ENCODE assay signal across 8 cellular contexts in the genomic region with DNA sequence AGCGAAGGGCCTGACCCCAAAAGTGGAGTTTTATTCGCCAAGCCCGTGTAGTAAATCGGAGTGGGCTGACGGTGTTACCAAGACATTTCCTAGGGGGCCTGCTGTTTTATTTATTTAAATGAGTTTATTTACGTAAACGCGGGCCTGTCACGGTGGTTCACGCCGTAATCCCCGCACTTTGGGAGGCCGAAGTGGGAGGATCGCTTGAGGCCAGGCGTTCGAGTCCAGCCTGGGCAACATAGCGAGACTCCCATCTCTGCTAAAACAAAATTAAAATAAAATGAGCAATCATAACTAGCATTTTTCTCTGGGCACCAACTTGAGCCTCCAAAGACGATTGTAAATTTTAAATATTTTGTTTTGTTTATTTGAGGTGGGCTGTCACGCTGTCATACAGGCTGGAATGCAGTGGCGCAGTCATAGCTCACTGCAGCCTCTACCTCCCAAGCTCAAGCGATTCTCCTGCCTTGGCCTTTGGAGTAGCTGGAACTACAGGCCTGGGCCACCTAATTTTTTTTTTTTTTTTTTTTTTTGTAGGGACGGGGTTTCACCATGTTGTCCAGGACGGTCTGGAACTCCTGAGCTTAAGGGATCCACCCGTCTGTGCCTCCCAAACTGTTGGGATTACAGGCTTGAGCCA. TPM values are rescaled to one million over a fixed set of nuclear protein-coding genes. Genes with fewer than 3 reads are reported as not detected.
DNase-seq lines count a peak whose midpoint lies in the region; ATAC-seq and TF ChIP-seq lines count a peak whose summit lies in the region.

No MANE protein-coding gene starts in this region.

- peak overlapping the region; percentile 97 to 99 for H3K4me3 ChIP-seq in testis

- DNase-seq in activated CD8-positive, alpha-beta memory T cell treated with anti-CD3 and anti-CD28 coated beads, Interleukin-2, amount 10 ng/mL, durations not matched to agents 7 days and 5 days: no peak
- no peak for DNase-seq in activated CD8-positive, alpha-beta memory T cell treated with anti-CD3 and anti-CD28 coated beads for 24 hours
- peak; percentile 35 for DNase-seq in kidney tubule cell (ENCODE audit: low spot score)
- DNase-seq in testis: no peak
- DNase-seq in anterior cingulate cortex (lab: John Stamatoyannopoulos, UW): no peak
- no peak for DNase-seq in left colon

- H3K36me3 Mint-ChIP-seq in activated CD8-positive, alpha-beta memory T cell treated with anti-CD3 and anti-CD28 coated beads, Interleukin-2, amount 10 ng/mL, durations not matched to agents 7 days and 5 days: peaks cover 61% of the 10 kb centered on the region

- H3K4me3 Mint-ChIP-seq in activated CD8-positive, alpha-beta memory T cell treated with anti-CD3 and anti-CD28 coated beads, Interleukin-2, amount 10 ng/mL, durations not matched to agents 7 days and 5 days: peak overlapping the region; percentile 91

- H3K27me3 ChIP-seq in testis: no peaks in the 10 kb centered on the region

- H3K27me3 Mint-ChIP-seq in activated CD8-positive, alpha-beta memory T cell treated with anti-CD3 and anti-CD28 coated beads, Interleukin-2, amount 10 ng/mL, durations not matched to agents 7 days and 5 days: no peaks in the 10 kb centered on the region

- H3K4me1 Mint-ChIP-seq in activated CD8-positive, alpha-beta memory T cell treated with anti-CD3 and anti-CD28 coated beads, Interleukin-2, amount 10 ng/mL, durations not matched to agents 7 days and 5 days: peaks cover 47% of the 10 kb centered on the region

- H3K9me3 Mint-ChIP-seq in activated CD8-positive, alpha-beta memory T cell treated with anti-CD3 and anti-CD28 coated beads, Interleukin-2, amount 10 ng/mL, durations not matched to agents 7 days and 5 days (ENCODE audit: low read depth): no peaks in the 10 kb centered on the region

- ATAC-seq in activated CD8-positive, alpha-beta memory T cell treated with anti-CD3 and anti-CD28 coated beads, Interleukin-2, amount 10 ng/mL, durations not matched to agents 7 days and 5 days: no peak
- ATAC-seq in GM21528 (IDR thresholded peaks at IDR 0.05; ENCODE audit: low FRiP score, unreplicated experiment) (no peak), left colon (no peak)

- no peaks in the 10 kb centered on the region for H3K36me3 ChIP-seq in testis (ENCODE audit: low read depth, missing control alignments)

- peaks cover 16% of the 10 kb centered on the region for H3K4me1 ChIP-seq in testis

- CTCF ChIA-PET in activated CD8-positive, alpha-beta memory T cell treated with anti-CD3 and anti-CD28 coated beads, Interleukin-2, amount 10 ng/mL, durations not matched to agents 7 days and 5 days (lab: Charles Lee): interaction anchor here (1.9 kb wide), 1 partner anchor 55 kb away, joined by 7 read pairs; the partner anchor contains the start of gene ZKSCAN5

- no peak for TF ChIP-seq CTCF in testis (IDR thresholded peaks at IDR 0.05)

- H3K27ac ChIP-seq in adipose tissue (ENCODE audit: low read depth, low read length) (peak overlapping the region; percentile 76), testis (peak overlapping the region; percentile 96 to 98)

- 23 to 36% (median 34%) methylated on average over 24 of the region's 24 CpGs for WGBS in adipose tissue, 3 donors
- 18 to 20% methylated on average over 24 of the region's 24 CpGs for WGBS in testis, 2 donors

- no peak for TF ChIP-seq POLR2A in testis (IDR thresholded peaks at IDR 0.05)

- intact Hi-C loops in testis (cut with DNase I; ENCODE audit: low total_unique reads) (loop anchor here (10.0 kb wide), 1 partner anchor 55 kb away; the partner anchor contains the start of genes ZKSCAN5 and ZNF394), left colon (cut with DNase I, micrococcal nuclease) (no loop called here)

- peak overlapping the region; percentile 97 for H3K27ac Mint-ChIP-seq in activated CD8-positive, alpha-beta memory T cell treated with anti-CD3 and anti-CD28 coated beads, Interleukin-2, amount 10 ng/mL, durations not matched to agents 7 days and 5 days

- no peaks in the 10 kb centered on the region for H3K9me3 ChIP-seq in testis

RNA-seq across cellular contexts. Expression of gene ZNF655, which starts 1.0 kb away (rescaled TPM):
- 10 to 100 TPM; 86.0 to 92.7 TPM for total RNA-seq in activated CD8-positive, alpha-beta memory T cell treated with anti-CD3 and anti-CD28 coated beads, Interleukin-2, amount 10 ng/mL, durations not matched to agents 7 days and 5 days
- 10 to 100 TPM; 25.1 to 51.8 (median 40.9) TPM for polyA plus RNA-seq in adipose tissue
- total RNA-seq in testis: 100 to 1,000 TPM; 120 to 149 TPM
- polyA plus RNA-seq in testis (ENCODE audit: insufficient read depth, low read depth, low replicate concordance): 45.9 TPM
- total RNA-seq in left colon: 10 to 100 TPM; 69.9 to 71.7 TPM

RNA-seq across cellular contexts. Expression of gene FAM200A, which starts 7.5 kb away (rescaled TPM):
- total RNA-seq in activated CD8-positive, alpha-beta memory T cell treated with anti-CD3 and anti-CD28 coated beads, Interleukin-2, amount 10 ng/mL, durations not matched to agents 7 days and 5 days: 1 to 10 TPM; 5.1 to 5.2 TPM
- polyA plus RNA-seq in adipose tissue (1 to 10 TPM; 1.7 to 5.7 (median 2.3) TPM), testis (ENCODE audit: insufficient read depth, low read depth, low replicate concordance) (11.4 TPM)
- total RNA-seq in testis (10 to 100 TPM in 1 of 2 donors, 1 to 10 TPM in 1; 9.2 to 11.5 TPM), left colon (1 to 10 TPM; 3.7 to 4.0 TPM)

RNA-seq across cellular contexts. Expression of gene TMEM225B, which starts 38.7 kb away (rescaled TPM):
- total RNA-seq in activated CD8-positive, alpha-beta memory T cell treated with anti-CD3 and anti-CD28 coated beads, Interleukin-2, amount 10 ng/mL, durations not matched to agents 7 days and 5 days: 1 to 10 TPM in 1 of 2 experiments, not detected in 1; 2.3 TPM
- 1 to 10 TPM in 1 of 3 donors, under 1 TPM in 2; 0.49 to 1.1 (median 0.52) TPM for polyA plus RNA-seq in adipose tissue
- 10 to 100 TPM; 57.0 to 62.1 TPM for total RNA-seq in testis
- polyA plus RNA-seq in testis (ENCODE audit: insufficient read depth, low read depth, low replicate concordance): 406 TPM
- under 1 TPM in 1 of 2 donors, not detected in 1; 0.45 TPM for total RNA-seq in left colon

RNA-seq across cellular contexts. Expression of gene ZKSCAN5, which starts 54.9 kb away (rescaled TPM):
- 10 to 100 TPM; 13.2 to 13.6 TPM for total RNA-seq in activated CD8-positive, alpha-beta memory T cell treated with anti-CD3 and anti-CD28 coated beads, Interleukin-2, amount 10 ng/mL, durations not matched to agents 7 days and 5 days
- polyA plus RNA-seq in adipose tissue: 1 to 10 TPM; 1.7 to 3.7 (median 2.8) TPM
- total RNA-seq in testis: 10 to 100 TPM; 19.9 to 24.9 TPM
- 24.7 TPM for polyA plus RNA-seq in testis (ENCODE audit: insufficient read depth, low read depth, low replicate concordance)
- total RNA-seq in left colon: 1 to 10 TPM; 5.2 to 5.9 TPM

RNA-seq across cellular contexts. Expression of gene ZSCAN25, which starts 57.4 kb away (rescaled TPM):
- total RNA-seq in activated CD8-positive, alpha-beta memory T cell treated with anti-CD3 and anti-CD28 coated beads, Interleukin-2, amount 10 ng/mL, durations not matched to agents 7 days and 5 days: 10 to 100 TPM; 26.8 to 31.7 TPM
- polyA plus RNA-seq in adipose tissue (1 to 10 TPM; 3.7 to 5.6 (median 4.7) TPM), testis (ENCODE audit: insufficient read depth, low read depth, low replicate concordance) (14.1 TPM)
- total RNA-seq in testis (10 to 100 TPM; 31.0 to 36.0 TPM), left colon (10 to 100 TPM; 10.8 to 16.0 TPM)

Comparison
In these comparisons a context has a peak if more than half of its experiments do, and no peak if none do; other contexts are left out.
1. RNA of gene TMEM225B, which starts 38.7 kb away (total RNA-seq): 57.0 to 62.1 TPM in testis; 2.3 TPM in activated CD8-positive, alpha-beta memory T cell treated with anti-CD3 and anti-CD28 coated beads, Interleukin-2, amount 10 ng/mL, durations not matched to agents 7 days and 5 days and 0.45 TPM in left colon; every median in the first group is over 10 times any median in the second.